In genomic region chr2:56008661-56009411, GRCh38 we compare ENCODE assay signal across 9 cellular contexts.
DNase-seq lines count a peak whose midpoint lies in the region; ATAC-seq and TF ChIP-seq lines count a peak whose summit lies in the region.
"Had no signal": no experiment of that assay in that cellular context is flagged by ENCODE, and none has a peak within 500 bp of the region (broad histone marks: within the 10 kb centered on the region; RNA-seq: fewer than 3 reads in every experiment).

No MANE protein-coding gene starts in this region.

- peak overlapping the region; percentile 57 for H3K27ac ChIP-seq in ACC112 (ENCODE audit: low read depth, low read length)
- no peak overlapping the region for H3K27ac ChIP-seq in iPS DF 6.9 (ENCODE audit: low read length)
- H3K27ac ChIP-seq in thoracic aorta = no peak overlapping the region
- H3K27ac ChIP-seq in ascending aorta = no peak overlapping the region

- DNase-seq in NCI-H1105 treated with DMSO at 0.1 percent for 48 hours (lab: John Stamatoyannopoulos, UW) = peak; percentile 94
- DNase-seq in amniotic epithelial cell (ENCODE audit: low read depth) = peak; percentile 80
- DNase-seq in iPS DF 6.9 (ENCODE audit: low read depth, low spot score) = peak; percentile 43
- DNase-seq in thoracic aorta (ENCODE audit: low spot score) = peak; percentile 6
- no peak for DNase-seq in ascending aorta (ENCODE audit: low spot score in 2 of 2)
- DNase-seq: activated B cell treated with CpG ODN at 0.5 μM for 24 hours had no signal

- H3K27me3 ChIP-seq in ACC112 (ENCODE audit: insufficient read depth, low read length) = no peaks in the 10 kb centered on the region
- H3K27me3 ChIP-seq in iPS DF 6.9 (ENCODE audit: control insufficient read depth, insufficient read depth, low read length) = no peaks in the 10 kb centered on the region
- H3K27me3 ChIP-seq in thoracic aorta (replicated peaks; ENCODE audit: insufficient read depth) = no peaks in the 10 kb centered on the region
- no peaks in the 10 kb centered on the region for H3K27me3 ChIP-seq in ascending aorta

- peak overlapping the region; percentile 86 for H2AFZ ChIP-seq in ACC112 (ENCODE audit: low read length, unreplicated experiment)

- H3K4me3 ChIP-seq in ACC112 (ENCODE audit: low read depth, low read length) = no peak overlapping the region
- H3K4me3 ChIP-seq in iPS DF 6.9 (ENCODE audit: low read length) = no peak overlapping the region
- peak overlapping the region; percentile 37 for H3K4me3 ChIP-seq in thoracic aorta
- H3K4me3 ChIP-seq in ascending aorta = no peak overlapping the region

- H3K79me2 ChIP-seq in ACC112 (ENCODE audit: control insufficient read depth, insufficient read depth, low read length, unreplicated experiment) = no peaks in the 10 kb centered on the region

- TF ChIP-seq CTCF in thoracic aorta (IDR thresholded peaks at IDR 0.05) = no peak
- TF ChIP-seq CTCF in ascending aorta (IDR thresholded peaks at IDR 0.05) = no peak

- H3K4me1 ChIP-seq in ACC112 (ENCODE audit: control insufficient read depth, insufficient read depth, low read length, unreplicated experiment) = peaks cover 20% of the 10 kb centered on the region
- peaks cover 2% of the 10 kb centered on the region; the same call in 1 of the 2 replicates for H3K4me1 ChIP-seq in iPS DF 6.9 (ENCODE audit: control insufficient read depth, insufficient read depth, low read length)
- H3K4me1 ChIP-seq in thoracic aorta (ENCODE audit: control insufficient read depth in 1 of 2, low read depth in 2 of 2) = peaks cover 9 to 11% of the 10 kb centered on the region in 2 donors
- H3K4me1 ChIP-seq in ascending aorta = peaks cover 0 to 3% of the 10 kb centered on the region in 2 donors

- H3K9me3 ChIP-seq in iPS DF 6.9 (ENCODE audit: control insufficient read depth, insufficient read depth, low read length) = no peaks in the 10 kb centered on the region
- no peaks in the 10 kb centered on the region for H3K9me3 ChIP-seq in thoracic aorta
- no peaks in the 10 kb centered on the region for H3K9me3 ChIP-seq in ascending aorta

- WGBS in iPS DF 6.9 (ENCODE audit: insufficient coverage, insufficient read length) = no CpG with 5 or more reads among the region's 8 CpGs

- H3K36me3 ChIP-seq in ACC112 (ENCODE audit: insufficient read depth, low read length) (no peaks in the 10 kb centered on the region), iPS DF 6.9 (ENCODE audit: control insufficient read depth, insufficient read depth, low read length) (no peaks in the 10 kb centered on the region), thoracic aorta (no peaks in the 10 kb centered on the region), ascending aorta (no peaks in the 10 kb centered on the region)

- ATAC-seq in thoracic aorta (ENCODE audit: insufficient number of reproducible peaks, low FRiP score, low read depth) (peak; percentile 84), GM21529 (IDR thresholded peaks at IDR 0.05; ENCODE audit: unreplicated experiment) (no peak), GM19351 (IDR thresholded peaks at IDR 0.05; ENCODE audit: unreplicated experiment) (no peak)

- intact Hi-C loops in ascending aorta (cut with DNase I) = loop anchor here (1.0 to 2.0 kb wide), 4 partner anchors 42 to 291 kb away; partner anchors contain the start of gene EFEMP1

Comparison
In these comparisons a context has a peak if more than half of its experiments do, and no peak if none do; other contexts are left out.
1. DNase-seq: peak in NCI-H1105 treated with DMSO at 0.1 percent for 48 hours (single experiment), amniotic epithelial cell (single experiment), iPS DF 6.9 (single experiment) and thoracic aorta (single experiment); none in ascending aorta (0 of 2).